23 cellular contexts compared by ENCODE assay signal in the genomic region with DNA sequence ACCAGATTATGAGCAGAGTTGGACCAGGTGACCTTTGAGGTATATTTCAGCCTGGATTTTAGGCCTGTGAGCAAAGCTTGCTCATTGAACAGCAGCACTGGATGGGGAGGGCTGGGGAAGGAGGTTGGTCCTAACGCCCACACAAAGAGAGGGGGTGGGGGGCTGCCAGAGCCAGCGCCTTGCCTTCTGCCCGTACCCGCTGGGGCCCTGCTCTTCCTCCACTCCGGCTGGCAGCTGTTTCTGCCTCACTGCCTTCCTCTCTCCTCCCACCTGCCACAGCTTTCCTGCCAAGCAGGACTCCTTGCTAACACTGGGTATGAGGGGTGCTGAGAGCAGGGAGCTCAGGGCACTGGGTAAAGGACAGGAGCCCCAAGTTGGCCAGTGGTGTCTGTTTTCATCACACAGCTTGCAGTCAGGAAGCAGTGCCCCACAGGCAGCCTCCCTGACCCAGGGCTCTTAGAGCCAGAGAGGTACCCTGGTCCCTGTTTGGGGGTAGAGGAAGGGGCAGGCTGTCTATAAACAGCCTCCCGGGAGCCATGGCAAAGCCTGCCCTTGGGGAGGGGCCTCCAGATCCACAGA. TPM values are rescaled to one million over a fixed set of nuclear protein-coding genes. Genes with fewer than 3 reads are reported as not detected.
DNase-seq lines count a peak whose midpoint lies in the region; ATAC-seq, FAIRE-seq and TF ChIP-seq lines count a peak whose summit lies in the region.
"Had no signal": no experiment of that assay in that cellular context is flagged by ENCODE, and none has a peak within 500 bp of the region (broad histone marks: within the 10 kb centered on the region; RNA-seq: fewer than 3 reads in every experiment).

No MANE protein-coding gene starts in this region.

- no peaks in the 10 kb centered on the region for H3K79me2 ChIP-seq in osteoblast (ENCODE audit: insufficient read depth, low read length)

- no peak for TF ChIP-seq CTCF in osteoblast (IDR thresholded peaks at IDR 0.05; ENCODE audit: extremely low read depth, low read depth, low read length)

- H3K4me1 ChIP-seq in osteoblast (ENCODE audit: insufficient read depth, low read length) = no peaks in the 10 kb centered on the region
- H3K4me1 ChIP-seq: BE2C had no signal

- no peak overlapping the region for H3K4me3 Mint-ChIP-seq in stimulated activated naive CD8-positive, alpha-beta T cell treated with anti-CD3 and anti-CD28 coated beads, Interleukin-15, amount 100 ng/mL, for 72 hours
- H3K4me3 Mint-ChIP-seq: CD4-positive, alpha-beta T cell; IgD-negative memory B cell had no signal

- H3K27me3 Mint-ChIP-seq in stimulated activated naive CD8-positive, alpha-beta T cell treated with anti-CD3 and anti-CD28 coated beads, Interleukin-15, amount 100 ng/mL, for 72 hours = peaks cover 52% of the 10 kb centered on the region

- H3K9me3 ChIP-seq in osteoblast (ENCODE audit: low read depth, low read length) = no peaks in the 10 kb centered on the region
- H3K9me3 ChIP-seq: BE2C, Peyer's patch had no signal

- peak; percentile 26 for ATAC-seq in stimulated activated naive CD8-positive, alpha-beta T cell treated with anti-CD3 and anti-CD28 coated beads, Interleukin-15, amount 100 ng/mL, for 72 hours
- ATAC-seq in stimulated activated naive CD8-positive, alpha-beta T cell treated with anti-CD3 and anti-CD28 coated beads, Interleukin-15, Interleukin-2, amounts not matched to agents 100 U/mL and 50 U/mL, for 24 hours = no peak
- ATAC-seq: HCT116, SK-N-SH treated with all-trans-retinoic acid at 6 μM for 48 hours had no signal

- no peaks in the 10 kb centered on the region for H3K9me3 Mint-ChIP-seq in stimulated activated naive CD8-positive, alpha-beta T cell treated with anti-CD3 and anti-CD28 coated beads, Interleukin-15, amount 100 ng/mL, for 72 hours
- H3K9me3 Mint-ChIP-seq: CD4-positive, alpha-beta T cell; IgD-negative memory B cell had no signal

- no peak overlapping the region for H2AFZ ChIP-seq in osteoblast (ENCODE audit: low read length)

- DNase-seq in stimulated activated naive CD8-positive, alpha-beta T cell treated with anti-CD3 and anti-CD28 coated beads, Interleukin-15, amount 100 ng/mL, for 72 hours = no peak
- DNase-seq in stimulated activated naive CD8-positive, alpha-beta T cell treated with anti-CD3 and anti-CD28 coated beads, Interleukin-15, Interleukin-2, amounts not matched to agents 100 U/mL and 50 U/mL, for 24 hours = no peak
- DNase-seq in NCI-H1694 treated with DMSO at 0.1 percent for 48 hours (lab: John Stamatoyannopoulos, UW) = peak; percentile 65
- peak; percentile 19 for DNase-seq in osteoblast (ENCODE audit: insufficient read length, low spot score, missing footprints)
- no peak for DNase-seq in hypothalamus (lab: John Stamatoyannopoulos, UW)
- no peak for DNase-seq in NCI-H446 treated with DMSO at 0.1 percent for 48 hours (lab: John Stamatoyannopoulos, UW)
- DNase-seq in HTR-8/SVneo (ENCODE audit: insufficient read length, low spot score) = no peak
- DNase-seq: BE2C; CD4-positive, alpha-beta T cell; COR-L47; DMS153; GDM1; MV-4-11; NCI-H1105 treated with DMSO at 0.1 percent for 48 hours; NCI-H345; NCI-H524 treated with DMSO at 0.1 percent for 48 hours; NCI-H82; Peyer's patch had no signal

- no peaks in the 10 kb centered on the region for H4K20me1 ChIP-seq in osteoblast (ENCODE audit: insufficient read depth, low read length)

- H3K27ac ChIP-seq in osteoblast (ENCODE audit: low read depth, low read length) = no peak overlapping the region
- H3K27ac ChIP-seq: Peyer's patch had no signal

- no peaks in the 10 kb centered on the region for H3K36me3 ChIP-seq in osteoblast (ENCODE audit: insufficient read depth, low read length)
- H3K36me3 ChIP-seq: BE2C, Peyer's patch had no signal

- no peak overlapping the region for H3K27ac Mint-ChIP-seq in stimulated activated naive CD8-positive, alpha-beta T cell treated with anti-CD3 and anti-CD28 coated beads, Interleukin-15, amount 100 ng/mL, for 72 hours
- H3K27ac Mint-ChIP-seq: CD4-positive, alpha-beta T cell; IgD-negative memory B cell had no signal

- FAIRE-seq in HTR-8/SVneo (lab: Jason Lieb, UNC) = no peak
- FAIRE-seq: H1 had no signal

- H3K4me2 ChIP-seq in osteoblast (ENCODE audit: insufficient read depth, low read length) = no peak overlapping the region

- no peak overlapping the region for H3K4me3 ChIP-seq in osteoblast (ENCODE audit: insufficient read depth, low read length)
- H3K4me3 ChIP-seq: Peyer's patch had no signal

- peaks cover 27% of the 10 kb centered on the region for H3K27me3 ChIP-seq in osteoblast (ENCODE audit: insufficient read depth, low read length)
- H3K27me3 ChIP-seq: BE2C, Peyer's patch had no signal

- peaks cover 6% of the 10 kb centered on the region for H3K4me1 Mint-ChIP-seq in stimulated activated naive CD8-positive, alpha-beta T cell treated with anti-CD3 and anti-CD28 coated beads, Interleukin-15, amount 100 ng/mL, for 72 hours
- H3K4me1 Mint-ChIP-seq: IgD-negative memory B cell had no signal

RNA-seq across cellular contexts. Expression of a gene that starts 6.1 kb away (rescaled TPM):
- total RNA-seq in osteoblast = not detected in 2 replicates
- total RNA-seq: CD4-positive, alpha-beta T cell; M059J had no signal

Comparison
In these comparisons a context has a peak if more than half of its experiments do, and no peak if none do; other contexts are left out.
1. DNase-seq: peak in NCI-H1694 treated with DMSO at 0.1 percent for 48 hours (single experiment) and osteoblast (single experiment); none in stimulated activated naive CD8-positive, alpha-beta T cell treated with anti-CD3 and anti-CD28 coated beads, Interleukin-15, amount 100 ng/mL, for 72 hours (0 of 2), stimulated activated naive CD8-positive, alpha-beta T cell treated with anti-CD3 and anti-CD28 coated beads, Interleukin-15, Interleukin-2, amounts not matched to agents 100 U/mL and 50 U/mL, for 24 hours (single experiment), hypothalamus (0 of 51), NCI-H446 treated with DMSO at 0.1 percent for 48 hours (single experiment) and HTR-8/SVneo (single experiment).